ENCODE assay signal across 31 cellular contexts in the genomic region with DNA sequence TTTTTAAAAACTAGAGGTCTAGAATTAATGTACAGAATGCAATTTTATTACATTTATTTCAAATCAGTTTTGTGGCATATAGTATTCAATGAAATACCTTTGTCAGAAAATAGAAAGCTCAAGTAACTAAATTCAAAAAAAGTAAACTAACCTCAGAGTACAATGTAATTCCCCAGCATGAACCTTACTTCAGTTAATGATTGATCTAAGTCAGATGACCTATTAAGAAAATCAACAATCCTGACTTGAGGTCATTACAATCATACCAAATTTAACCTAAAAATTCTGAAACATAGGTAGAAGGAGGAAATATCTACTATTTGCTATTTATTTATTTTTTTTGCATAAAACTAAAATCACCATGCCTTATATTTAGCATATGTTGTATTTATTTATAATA.
A peak's percentile ranks its signal among the peaks of the same experiment; 100 is the strongest.
DNase-seq lines count a peak whose midpoint lies in the region; ATAC-seq and TF ChIP-seq lines count a peak whose summit lies in the region.
"Had no signal": no experiment of that assay in that cellular context is flagged by ENCODE, and none has a peak within 500 bp of the region (broad histone marks: within the 10 kb centered on the region; RNA-seq: fewer than 3 reads in every experiment).

No MANE protein-coding gene starts in this region.

- H3K36me3 Mint-ChIP-seq in endodermal cell (ENCODE audit: low read depth), result no peaks in the 10 kb centered on the region
- H3K36me3 Mint-ChIP-seq in progenitor cell of endocrine pancreas (ENCODE audit: insufficient read depth), result no peaks in the 10 kb centered on the region
- no peaks in the 10 kb centered on the region for H3K36me3 Mint-ChIP-seq in CD14-positive monocyte
- H3K36me3 Mint-ChIP-seq: stimulated activated effector memory CD8-positive, alpha-beta T cell treated with anti-CD3 and anti-CD28 coated beads, Interleukin-12 subunit alpha, Interleukin-12 subunit beta, amount 100 ng/mL, for 72 hours; WTC11 had no signal

- no peak overlapping the region for H3K27ac Mint-ChIP-seq in endodermal cell
- H3K27ac Mint-ChIP-seq in progenitor cell of endocrine pancreas, result peak overlapping the region; percentile 29
- H3K27ac Mint-ChIP-seq in CD14-positive monocyte, result no peak overlapping the region
- H3K27ac Mint-ChIP-seq: activated CD4-positive, alpha-beta T cell treated with anti-CD3 and anti-CD28 coated beads, Interleukin-2, amount 10 ng/mL, durations not matched to agents 24 days and 14 days; activated naive CD8-positive, alpha-beta T cell treated with anti-CD3 and anti-CD28 coated beads, Interleukin-2, amount 50 U/mL, for 24 hours; stimulated activated effector memory CD8-positive, alpha-beta T cell treated with anti-CD3 and anti-CD28 coated beads, Interleukin-12 subunit alpha, Interleukin-12 subunit beta, amount 100 ng/mL, for 72 hours; WTC11 had no signal

- H3K27me3 Mint-ChIP-seq in endodermal cell (ENCODE audit: insufficient read depth) (no peaks in the 10 kb centered on the region), progenitor cell of endocrine pancreas (no peaks in the 10 kb centered on the region), CD14-positive monocyte (ENCODE audit: low read depth in 3 of 3) (no peaks in the 10 kb centered on the region)
- H3K27me3 Mint-ChIP-seq: activated CD4-positive, alpha-beta T cell treated with anti-CD3 and anti-CD28 coated beads, Interleukin-2, amount 10 ng/mL, durations not matched to agents 24 days and 14 days; activated naive CD8-positive, alpha-beta T cell treated with anti-CD3 and anti-CD28 coated beads, Interleukin-2, amount 50 U/mL, for 24 hours had no signal

- no peak overlapping the region for H3K9ac ChIP-seq in endodermal cell (ENCODE audit: extremely low read depth, low read length, poor library complexity, severe bottlenecking)

- no peak overlapping the region for H3K4me3 Mint-ChIP-seq in endodermal cell
- H3K4me3 Mint-ChIP-seq in progenitor cell of endocrine pancreas (ENCODE audit: low read depth), result no peak overlapping the region
- H3K4me3 Mint-ChIP-seq in CD14-positive monocyte, result no peak overlapping the region
- H3K4me3 Mint-ChIP-seq: activated CD4-positive, alpha-beta T cell treated with anti-CD3 and anti-CD28 coated beads, Interleukin-2, amount 10 ng/mL, durations not matched to agents 24 days and 14 days; activated naive CD8-positive, alpha-beta T cell treated with anti-CD3 and anti-CD28 coated beads, Interleukin-2, amount 50 U/mL, for 24 hours; stimulated activated effector memory CD8-positive, alpha-beta T cell treated with anti-CD3 and anti-CD28 coated beads, Interleukin-12 subunit alpha, Interleukin-12 subunit beta, amount 100 ng/mL, for 72 hours; WTC11 had no signal

- H3K27me3 ChIP-seq in endodermal cell (ENCODE audit: control insufficient read depth, insufficient read depth, low read length, poor library complexity, severe bottlenecking), result no peaks in the 10 kb centered on the region
- H3K27me3 ChIP-seq: BE2C, cardiac muscle cell, colonic mucosa, neutrophil had no signal

- H3K9me3 Mint-ChIP-seq in endodermal cell (no peaks in the 10 kb centered on the region), progenitor cell of endocrine pancreas (ENCODE audit: low read depth) (no peaks in the 10 kb centered on the region), CD14-positive monocyte (peaks cover 0 to 5% (median 0%) of the 10 kb centered on the region in 7 donors)
- H3K9me3 Mint-ChIP-seq: activated CD4-positive, alpha-beta T cell treated with anti-CD3 and anti-CD28 coated beads, Interleukin-2, amount 10 ng/mL, durations not matched to agents 24 days and 14 days; activated naive CD8-positive, alpha-beta T cell treated with anti-CD3 and anti-CD28 coated beads, Interleukin-2, amount 50 U/mL, for 24 hours; stimulated activated effector memory CD8-positive, alpha-beta T cell treated with anti-CD3 and anti-CD28 coated beads, Interleukin-12 subunit alpha, Interleukin-12 subunit beta, amount 100 ng/mL, for 72 hours had no signal

- ATAC-seq in GM18870 (IDR thresholded peaks at IDR 0.05; ENCODE audit: unreplicated experiment) (peak; percentile 51), HG03108 (IDR thresholded peaks at IDR 0.05; ENCODE audit: unreplicated experiment) (peak; percentile 58), HG03139 (IDR thresholded peaks at IDR 0.05; ENCODE audit: unreplicated experiment) (no peak)
- ATAC-seq: activated naive CD8-positive, alpha-beta T cell treated with anti-CD3 and anti-CD28 coated beads, Interleukin-2, amount 50 U/mL, for 24 hours; left ventricle myocardium superior; stimulated activated effector memory CD8-positive, alpha-beta T cell treated with anti-CD3 and anti-CD28 coated beads, Interleukin-12 subunit alpha, Interleukin-12 subunit beta, amount 100 ng/mL, for 72 hours; WTC11 had no signal

- TF ChIP-seq CTCF in endodermal cell (conservative IDR thresholded peaks at IDR 0.05) (no peak), progenitor cell of endocrine pancreas (IDR thresholded peaks at IDR 0.05; ENCODE audit: unreplicated experiment) (no peak), CD14-positive monocyte (IDR thresholded peaks at IDR 0.05) (no peak)

- peaks cover 6% of the 10 kb centered on the region for H3K9me3 ChIP-seq in endodermal cell (ENCODE audit: control insufficient read depth, low read length)
- H3K9me3 ChIP-seq: BE2C, colonic mucosa, neutrophil had no signal

- peaks cover 18% of the 10 kb centered on the region for H3K4me1 ChIP-seq in endodermal cell (ENCODE audit: control insufficient read depth, insufficient read depth, low read length)
- H3K4me1 ChIP-seq: BE2C, colonic mucosa had no signal

- H3K4me3 ChIP-seq in endodermal cell (ENCODE audit: low read length), result peak overlapping the region; percentile 47
- H3K4me3 ChIP-seq: cardiac muscle cell, colonic mucosa had no signal

- intact Hi-C loops in CD14-positive monocyte (cut with micrococcal nuclease), result no loop called here

- peaks cover 48% of the 10 kb centered on the region for H3K4me1 Mint-ChIP-seq in endodermal cell
- peaks cover 43% of the 10 kb centered on the region for H3K4me1 Mint-ChIP-seq in progenitor cell of endocrine pancreas (ENCODE audit: low read depth)
- no peaks in the 10 kb centered on the region for H3K4me1 Mint-ChIP-seq in CD14-positive monocyte
- H3K4me1 Mint-ChIP-seq: activated CD4-positive, alpha-beta T cell treated with anti-CD3 and anti-CD28 coated beads, Interleukin-2, amount 10 ng/mL, durations not matched to agents 24 days and 14 days; activated naive CD8-positive, alpha-beta T cell treated with anti-CD3 and anti-CD28 coated beads, Interleukin-2, amount 50 U/mL, for 24 hours; stimulated activated effector memory CD8-positive, alpha-beta T cell treated with anti-CD3 and anti-CD28 coated beads, Interleukin-12 subunit alpha, Interleukin-12 subunit beta, amount 100 ng/mL, for 72 hours had no signal

- H3K27ac ChIP-seq in endodermal cell (ENCODE audit: low read depth, low read length), result no peak overlapping the region
- H3K27ac ChIP-seq: cardiac muscle cell, colonic mucosa, neutrophil had no signal

- DNase-seq in endodermal cell (no peak), progenitor cell of endocrine pancreas (ENCODE audit: low spot score, unreplicated experiment) (no peak), NCI-H2029 (lab: John Stamatoyannopoulos, UW) (no peak), CD14-positive monocyte (ENCODE audit: low spot score) (no peak), pons (ENCODE audit: low spot score) (no peak)
- DNase-seq: activated CD4-positive, alpha-beta T cell treated with anti-CD3 and anti-CD28 coated beads, Interleukin-2, amount 10 ng/mL, durations not matched to agents 24 days and 14 days; activated gamma-delta T cell; activated naive CD8-positive, alpha-beta T cell treated with anti-CD3 and anti-CD28 coated beads, Interleukin-2, amount 50 U/mL, for 24 hours; activated T-cell treated with anti-CD3 and anti-CD28 coated beads, Interleukin-2, amount 50 U/mL, for 1 hour; BE2C; colonic mucosa; DMS153; effector CD4-positive, alpha-beta T cell; H7; hippocampal formation; left ventricle myocardium superior; MM.1S; NCI-H1105 treated with DMSO at 0.1 percent for 48 hours; NCI-H187 treated with DMSO at 0.1 percent for 48 hours; NCI-H2171 treated with DMSO at 0.1 percent for 48 hours; NCI-H510A; stimulated activated CD4-positive, alpha-beta T cell treated with anti-CD3 and anti-CD28 coated beads, Interleukin-15, amount 100 ng/mL, for 24 hours; T-helper 1 cell; trophoblast cell had no signal

- no peaks in the 10 kb centered on the region for H3K36me3 ChIP-seq in endodermal cell (ENCODE audit: control insufficient read depth, insufficient read depth, low read length)
- H3K36me3 ChIP-seq: BE2C, cardiac muscle cell, colonic mucosa, neutrophil had no signal
